In the genomic region with DNA sequence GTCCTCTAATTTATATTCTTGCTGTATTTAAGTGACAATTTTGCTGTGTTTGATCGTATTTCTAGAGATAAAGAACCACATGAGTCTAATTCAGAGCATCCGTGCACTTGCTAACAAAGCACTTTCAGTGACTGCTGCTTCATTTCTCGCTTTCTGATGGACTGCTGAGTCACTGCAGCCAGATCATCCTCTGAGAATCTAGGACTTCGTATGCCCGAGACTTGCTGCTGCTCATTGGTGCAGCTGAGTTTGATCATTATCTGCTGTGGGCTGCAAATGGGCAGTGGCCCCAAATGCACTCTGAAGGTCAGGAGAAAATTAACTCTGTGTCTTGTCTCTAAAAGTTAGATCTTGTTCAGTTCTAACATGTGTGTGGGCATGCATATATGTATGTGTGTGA, we compare ENCODE assay signal across 15 cellular contexts.
DNase-seq lines count a peak whose midpoint lies in the region; ATAC-seq, FAIRE-seq and TF ChIP-seq lines count a peak whose summit lies in the region.
"Had no signal": no experiment of that assay in that cellular context is flagged by ENCODE, and none has a peak within 500 bp of the region (broad histone marks: within the 10 kb centered on the region; RNA-seq: fewer than 3 reads in every experiment).

No MANE protein-coding gene starts in this region.

- no peak for TF ChIP-seq RAD21 in A549 (conservative IDR thresholded peaks at IDR 0.05 in 1 of 2, IDR thresholded peaks at IDR 0.05 in 1 of 2)
- TF ChIP-seq RAD21 in SK-N-SH (IDR thresholded peaks at IDR 0.05; ENCODE audit: low read length), result no peak

- H3K4me2 ChIP-seq in A549 (peak overlapping the region; percentile 17; the same call in 1 of the 3 replicates), SK-N-SH (peak overlapping the region; percentile 52; the same call in 1 of the 2 replicates)

- CTCF ChIA-PET in A549 (lab: Yijun Ruan, JAX) (no interaction called here), SK-N-SH (lab: Yijun Ruan, JAX) (no interaction called here)

- TF ChIP-seq EP300 in A549 (IDR thresholded peaks at IDR 0.05) (no peak), SK-N-SH (IDR thresholded peaks at IDR 0.05; ENCODE audit: borderline replicate concordance in 1 of 2, low read depth in 1 of 2, low read length in 1 of 2) (no peak)

- H3K9me2 ChIP-seq in SK-N-SH, result no peaks in the 10 kb centered on the region

- no peaks in the 10 kb centered on the region for H3K9me3 ChIP-seq in A549
- H3K9me3 ChIP-seq in SK-N-SH, result no peaks in the 10 kb centered on the region
- no peaks in the 10 kb centered on the region for H3K9me3 ChIP-seq in lower lobe of right lung
- H3K9me3 ChIP-seq: pancreas, tibial artery had no signal

- H3F3A ChIP-seq in SK-N-SH (replicated peaks; ENCODE audit: insufficient read depth), result no peaks in the 10 kb centered on the region

- no peak overlapping the region for H3K9ac ChIP-seq in SK-N-SH

- TF ChIP-seq POLR2A in A549 (IDR thresholded peaks at IDR 0.05; ENCODE audit: low read length) (no peak), H54 (IDR thresholded peaks at IDR 0.05; ENCODE audit: low read depth, low read length) (no peak)

- DNase-seq in A549 (ENCODE audit: low read depth in 1 of 2, low spot score in 1 of 2) (peak in 1 of 2 experiments; percentile 30), H54 (ENCODE audit: insufficient read length, low spot score) (peak; percentile 17), SK-N-SH (no peak), iris pigment epithelial cell (ENCODE audit: low read depth) (peak; percentile 40), cortex of kidney (lab: John Stamatoyannopoulos, UW) (no peak), lower lobe of right lung (no peak), left cardiac atrium (no peak)
- DNase-seq in activated CD8-positive, alpha-beta memory T cell treated with anti-CD3 and anti-CD28 coated beads, Interleukin-2, amount 50 U/mL, for 4 hours, result no peak
- DNase-seq: activated CD4-positive, alpha-beta T cell treated with anti-CD3 and anti-CD28 coated beads, Interleukin-2, amount 10 ng/mL, durations not matched to agents 24 days and 14 days; aorta; foreskin keratinocyte; NCI-H345; pancreas; tibial artery had no signal

- intact Hi-C loops in lower lobe of right lung (cut with DNase I) (no loop called here), left cardiac atrium (cut with DNase I) (no loop called here)

- FAIRE-seq in A549 (lab: Jason Lieb, UNC) (no peak), H54 (lab: Jason Lieb, UNC) (no peak)
- FAIRE-seq: pancreas had no signal

- no peaks in the 10 kb centered on the region for H3K4me1 ChIP-seq in A549
- no peaks in the 10 kb centered on the region for H3K4me1 ChIP-seq in SK-N-SH (ENCODE audit: control insufficient read depth in 1 of 2, insufficient read depth in 2 of 2, low read depth in 1 of 2, low read length in 1 of 2)
- no peaks in the 10 kb centered on the region for H3K4me1 ChIP-seq in lower lobe of right lung
- H3K4me1 ChIP-seq: foreskin keratinocyte, pancreas, tibial artery had no signal

- H3K36me3 ChIP-seq in SK-N-SH (replicated peaks in 1 of 2; ENCODE audit: control insufficient read depth in 1 of 2, insufficient read depth in 2 of 2, low read length in 1 of 2), result no peaks in the 10 kb centered on the region
- no peaks in the 10 kb centered on the region for H3K36me3 ChIP-seq in lower lobe of right lung
- H3K36me3 ChIP-seq: pancreas, tibial artery had no signal

- ATAC-seq in A549, result peak in 1 of 2 experiments; percentile 62; a peak in 3 of 6 replicates
- ATAC-seq in lower lobe of right lung, result no peak
- no peak for ATAC-seq in left cardiac atrium
- ATAC-seq: foreskin keratinocyte, pancreas had no signal

- no peak overlapping the region for H3K4me3 ChIP-seq in A549
- H3K4me3 ChIP-seq in SK-N-SH (ENCODE audit: low read depth in 2 of 2, low read length in 1 of 2), result no peak overlapping the region
- no peak overlapping the region for H3K4me3 ChIP-seq in lower lobe of right lung
- H3K4me3 ChIP-seq: dorsolateral prefrontal cortex, pancreas, tibial artery had no signal

- no peaks in the 10 kb centered on the region for H3K79me2 ChIP-seq in SK-N-SH (ENCODE audit: insufficient read depth)

- TF ChIP-seq CTCF in A549 (IDR thresholded peaks at IDR 0.05) (no peak), SK-N-SH (IDR thresholded peaks at IDR 0.05) (no peak), lower lobe of right lung (IDR thresholded peaks at IDR 0.05) (no peak)

- H3K27me3 ChIP-seq in SK-N-SH (ENCODE audit: insufficient read depth) (peaks cover 26% of the 10 kb centered on the region), lower lobe of right lung (ENCODE audit: low read depth) (no peaks in the 10 kb centered on the region)
- H3K27me3 ChIP-seq: dorsolateral prefrontal cortex, foreskin keratinocyte, pancreas, tibial artery had no signal

- no peaks in the 10 kb centered on the region for H4K20me1 ChIP-seq in SK-N-SH (ENCODE audit: insufficient read depth)

- POLR2A ChIA-PET in A549 (lab: Yijun Ruan, JAX), result no interaction called here
- POLR2A ChIA-PET in SK-N-SH (lab: Yijun Ruan, JAX), result no interaction called here

- peak overlapping the region; percentile 54; the same call in 1 of the 2 replicates for H2AFZ ChIP-seq in SK-N-SH (ENCODE audit: low read depth)

- H3K27ac ChIP-seq in A549 (no peak overlapping the region), SK-N-SH (ENCODE audit: low read depth in 2 of 2, low read length in 1 of 2) (no peak overlapping the region), lower lobe of right lung (no peak overlapping the region)
- H3K27ac ChIP-seq: dorsolateral prefrontal cortex, foreskin keratinocyte, pancreas, tibial artery had no signal

- WGBS in A549 (ENCODE audit: missing lambda C conversion rate), result 11% methylated on average over 5 of the region's 5 CpGs
- 3% methylated on average over 5 of the region's 5 CpGs for WGBS in SK-N-SH (ENCODE audit: low lambda C conversion rate)

TF ChIP-seq in A549, 52 proteins besides CTCF, POLR2A, EP300 and RAD21:
- peak; percentile 53 for TF ChIP-seq MAFK (IDR thresholded peaks at IDR 0.05; ENCODE audit: partially characterized antibody)
- TF ChIP-seq, protein P1, sequence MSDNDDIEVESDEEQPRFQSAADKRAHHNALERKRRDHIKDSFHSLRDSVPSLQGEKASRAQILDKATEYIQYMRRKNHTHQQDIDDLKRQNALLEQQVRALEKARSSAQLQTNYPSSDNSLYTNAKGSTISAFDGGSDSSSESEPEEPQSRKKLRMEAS (IDR thresholded peaks at IDR 0.05), result no peak

TF ChIP-seq in SK-N-SH, 30 proteins besides CTCF, POLR2A, EP300 and RAD21 (continues in another document):
- no peak for TF ChIP-seq REST (IDR thresholded peaks at IDR 0.05; ENCODE audit: low read depth, low read length)
- TF ChIP-seq TCF12 (IDR thresholded peaks at IDR 0.05), result peak; percentile 67; the same call in 1 of the 2 replicates
- peak; percentile 28; the same call in 1 of the 2 replicates for TF ChIP-seq RXRA (IDR thresholded peaks at IDR 0.05; ENCODE audit: borderline replicate concordance, low read depth)
- no peak for TF ChIP-seq SMC3 (IDR thresholded peaks at IDR 0.05; ENCODE audit: low read depth, low read length)
- TF ChIP-seq, protein P2, sequence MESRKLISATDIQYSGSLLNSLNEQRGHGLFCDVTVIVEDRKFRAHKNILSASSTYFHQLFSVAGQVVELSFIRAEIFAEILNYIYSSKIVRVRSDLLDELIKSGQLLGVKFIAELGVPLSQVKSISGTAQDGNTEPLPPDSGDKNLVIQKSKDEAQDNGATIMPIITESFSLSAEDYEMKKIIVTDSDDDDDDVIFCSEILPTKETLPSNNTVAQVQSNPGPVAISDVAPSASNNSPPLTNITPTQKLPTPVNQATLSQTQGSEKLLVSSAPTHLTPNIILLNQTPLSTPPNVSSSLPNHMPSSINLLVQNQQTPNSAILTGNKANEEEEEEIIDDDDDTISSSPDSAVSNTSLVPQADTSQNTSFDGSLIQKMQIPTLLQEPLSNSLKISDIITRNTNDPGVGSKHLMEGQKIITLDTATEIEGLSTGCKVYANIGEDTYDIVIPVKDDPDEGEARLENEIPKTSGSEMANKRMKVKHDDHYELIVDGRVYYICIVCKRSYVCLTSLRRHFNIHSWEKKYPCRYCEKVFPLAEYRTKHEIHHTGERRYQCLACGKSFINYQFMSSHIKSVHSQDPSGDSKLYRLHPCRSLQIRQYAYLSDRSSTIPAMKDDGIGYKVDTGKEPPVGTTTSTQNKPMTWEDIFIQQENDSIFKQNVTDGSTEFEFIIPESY (IDR thresholded peaks at IDR 0.05; ENCODE audit: borderline replicate concordance, low read depth), result no peak
- peak; percentile 66 for TF ChIP-seq JUND (IDR thresholded peaks at IDR 0.05)
- no peak for TF ChIP-seq NRF1 (IDR thresholded peaks at IDR 0.05; ENCODE audit: low read depth, low read length)
- TF ChIP-seq TEAD4 (IDR thresholded peaks at IDR 0.05; ENCODE audit: borderline replicate concordance, insufficient read depth), result no peak
- no peak for TF ChIP-seq RCOR1 (IDR thresholded peaks at IDR 0.05; ENCODE audit: low read length)
- no peak for TF ChIP-seq CHD2 (IDR thresholded peaks at IDR 0.05; ENCODE audit: low read length, partially characterized antibody)

Comparison
In these comparisons a context has a peak if more than half of its experiments do, and no peak if none do; other contexts are left out.
1. DNase-seq: peak in H54 (single experiment) and iris pigment epithelial cell (single experiment); none in SK-N-SH (single experiment), cortex of kidney (single experiment), lower lobe of right lung (single experiment), left cardiac atrium (single experiment) and activated CD8-positive, alpha-beta memory T cell treated with anti-CD3 and anti-CD28 coated beads, Interleukin-2, amount 50 U/mL, for 4 hours (single experiment).
2. Of the 12 proteins assayed by ChIP-seq in both A549 and SK-N-SH: peak only in A549: none; only in SK-N-SH: FOSL2 and PBX3; in both: none; in neither: 10.